Comparison of ENCODE assay signal across 18 cellular contexts in the genomic region with DNA sequence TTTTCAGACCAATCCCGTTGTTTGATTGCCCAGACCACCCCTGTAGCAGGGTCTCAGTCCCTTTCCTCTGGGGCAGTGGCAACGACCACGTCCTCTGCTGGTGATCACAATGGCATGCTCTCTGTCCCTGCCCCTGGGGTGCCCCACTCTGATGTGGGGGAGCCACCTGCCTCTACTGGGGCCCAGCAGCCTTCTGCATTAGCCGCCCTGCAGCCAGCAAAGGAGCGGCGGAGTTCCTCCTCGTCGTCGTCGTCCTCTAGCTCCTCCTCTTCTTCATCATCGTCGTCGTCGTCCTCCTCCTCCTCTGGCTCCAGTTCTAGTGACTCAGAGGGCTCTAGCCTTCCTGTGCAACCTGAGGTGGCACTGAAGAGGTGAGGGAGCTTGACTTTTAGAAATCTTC. TPM values are rescaled to one million over a fixed set of nuclear protein-coding genes. Genes with fewer than 3 reads are reported as not detected.
DNase-seq lines count a peak whose midpoint lies in the region; ATAC-seq, FAIRE-seq and TF ChIP-seq lines count a peak whose summit lies in the region.
"Had no signal": no experiment of that assay in that cellular context is flagged by ENCODE, and none has a peak within 500 bp of the region (broad histone marks: within the 10 kb centered on the region; RNA-seq: fewer than 3 reads in every experiment).

No MANE protein-coding gene starts in this region.

- H3K9me3 ChIP-seq in adipocyte (ENCODE audit: control insufficient read depth, low read length) (no peaks in the 10 kb centered on the region), kidney (ENCODE audit: control insufficient read depth in 1 of 2, low read length in 2 of 2) (no peaks in the 10 kb centered on the region), ovary (no peaks in the 10 kb centered on the region)

- H3K9ac ChIP-seq in adipocyte (ENCODE audit: low read length) = peak overlapping the region; percentile 16
- no peak overlapping the region for H3K9ac ChIP-seq in kidney (ENCODE audit: low read length in 2 of 2)

- FAIRE-seq in kidney (lab: Jason Lieb, UNC) = no peak

- H3K27me3 Mint-ChIP-seq in natural killer cell (ENCODE audit: low read depth in 2 of 2) = no peaks in the 10 kb centered on the region
- no peaks in the 10 kb centered on the region for H3K27me3 Mint-ChIP-seq in natural killer cell treated with Interleukin-12 subunit alpha and Interleukin-12 subunit beta and Interleukin-15 and Interleukin-18, amount 100 ng/mL, for 72 hours
- H3K27me3 Mint-ChIP-seq: activated CD4-positive, alpha-beta T cell treated with anti-CD3 and anti-CD28 coated beads, Interleukin-2, amount 10 ng/mL, durations not matched to agents 7 days and 5 days; stimulated activated naive CD8-positive, alpha-beta T cell treated with anti-CD3 and anti-CD28 coated beads, Interleukin-15, amount 100 ng/mL, for 72 hours had no signal

- ATAC-seq in natural killer cell = no peak
- no peak for ATAC-seq in natural killer cell treated with Interleukin-12 subunit alpha and Interleukin-12 subunit beta and Interleukin-15 and Interleukin-18, amount 100 ng/mL, for 72 hours
- ATAC-seq: stimulated activated naive CD8-positive, alpha-beta T cell treated with anti-CD3 and anti-CD28 coated beads, Interleukin-15, amount 100 ng/mL, for 72 hours had no signal

- no peak overlapping the region for H3K27ac ChIP-seq in kidney (ENCODE audit: low read depth in 2 of 2, low read length in 2 of 2)
- H3K27ac ChIP-seq in substantia nigra (ENCODE audit: low read depth, low read length, poor library complexity, severe bottlenecking) = no peak overlapping the region
- H3K27ac ChIP-seq in ovary = no peak overlapping the region

- no peaks in the 10 kb centered on the region for H3K27me3 ChIP-seq in adipocyte (replicated peaks; ENCODE audit: control insufficient read depth, insufficient read depth, low read length)
- no peaks in the 10 kb centered on the region for H3K27me3 ChIP-seq in ovary

- TF ChIP-seq CTCF in natural killer cell (IDR thresholded peaks at IDR 0.05) (no peak), kidney (IDR thresholded peaks at IDR 0.05; ENCODE audit: borderline replicate concordance, extremely low read depth, insufficient read depth) (no peak), ovary (IDR thresholded peaks at IDR 0.05) (no peak)

- peak overlapping the region; percentile 67 to 84 for H3K27ac Mint-ChIP-seq in natural killer cell
- peak overlapping the region in 1 of 2 donors; percentile 69 for H3K27ac Mint-ChIP-seq in natural killer cell treated with Interleukin-12 subunit alpha and Interleukin-12 subunit beta and Interleukin-15 and Interleukin-18, amount 100 ng/mL, for 72 hours
- H3K27ac Mint-ChIP-seq: activated CD4-positive, alpha-beta T cell treated with anti-CD3 and anti-CD28 coated beads, Interleukin-2, amount 10 ng/mL, durations not matched to agents 7 days and 5 days; activated T-helper 1 cell treated with anti-CD3 and anti-CD28 coated beads, Interleukin-12 subunit alpha, Interleukin-12 subunit beta, Interleukin-2, Interleukin-4 antibody, amounts not matched to agents 30 ng/mL and 10 ng/mL and 1 ng/mL, durations not matched to agents 14 hours and 24 hours and 36 hours had no signal

- H3K36me3 ChIP-seq in adipocyte (ENCODE audit: control insufficient read depth, insufficient read depth, low read length, severe bottlenecking) (peaks cover 95% of the 10 kb centered on the region), kidney (ENCODE audit: control insufficient read depth in 1 of 2, insufficient read depth in 2 of 2, low read length in 2 of 2) (peaks cover 65 to 85% of the 10 kb centered on the region in 2 donors), ovary (no peaks in the 10 kb centered on the region)

- H3K4me1 Mint-ChIP-seq in natural killer cell = peaks cover 29 to 43% of the 10 kb centered on the region in 2 donors
- peaks cover 34 to 56% of the 10 kb centered on the region in 2 donors for H3K4me1 Mint-ChIP-seq in natural killer cell treated with Interleukin-12 subunit alpha and Interleukin-12 subunit beta and Interleukin-15 and Interleukin-18, amount 100 ng/mL, for 72 hours (ENCODE audit: low read depth in 2 of 2)

- no peak for TF ChIP-seq EP300 in ovary (IDR thresholded peaks at IDR 0.05)

- 39 to 52% (median 44%) methylated on average over 14 of the region's 14 CpGs for WGBS in ovary, 3 donors

- no peak overlapping the region for H3K4me3 ChIP-seq in adipocyte (ENCODE audit: low read length)
- H3K4me3 ChIP-seq in kidney (ENCODE audit: low read length in 2 of 2) = no peak overlapping the region
- no peak overlapping the region for H3K4me3 ChIP-seq in ovary

- H3K36me3 Mint-ChIP-seq in natural killer cell = peaks cover 18% of the 10 kb centered on the region
- H3K36me3 Mint-ChIP-seq in natural killer cell treated with Interleukin-12 subunit alpha and Interleukin-12 subunit beta and Interleukin-15 and Interleukin-18, amount 100 ng/mL, for 72 hours = peaks cover 36% of the 10 kb centered on the region

- intact Hi-C loops in natural killer cell (cut with micrococcal nuclease) (no loop called here), kidney (cut with DNase I) (no loop called here), ovary (cut with DNase I) (no loop called here)

- H3K4me1 ChIP-seq in adipocyte (ENCODE audit: control insufficient read depth, insufficient read depth, low read length) = peaks cover 47% of the 10 kb centered on the region
- H3K4me1 ChIP-seq in kidney (ENCODE audit: control insufficient read depth in 1 of 2, insufficient read depth in 1 of 2, low read depth in 1 of 2, low read length in 2 of 2) = no peaks in the 10 kb centered on the region
- H3K4me1 ChIP-seq in ovary (ENCODE audit: insufficient read depth) = peaks cover 1% of the 10 kb centered on the region

- peak overlapping the region; percentile 42 for H3K4me3 Mint-ChIP-seq in natural killer cell
- H3K4me3 Mint-ChIP-seq in natural killer cell treated with Interleukin-12 subunit alpha and Interleukin-12 subunit beta and Interleukin-15 and Interleukin-18, amount 100 ng/mL, for 72 hours = no peak overlapping the region
- H3K4me3 Mint-ChIP-seq: activated CD4-positive, alpha-beta T cell treated with anti-CD3 and anti-CD28 coated beads, Interleukin-2, amount 10 ng/mL, durations not matched to agents 7 days and 5 days; activated T-helper 1 cell treated with anti-CD3 and anti-CD28 coated beads, Interleukin-12 subunit alpha, Interleukin-12 subunit beta, Interleukin-2, Interleukin-4 antibody, amounts not matched to agents 30 ng/mL and 10 ng/mL and 1 ng/mL, durations not matched to agents 14 hours and 24 hours and 36 hours; stimulated activated naive CD8-positive, alpha-beta T cell treated with anti-CD3 and anti-CD28 coated beads, Interleukin-15, amount 100 ng/mL, for 72 hours had no signal

- no peak for TF ChIP-seq POLR2A in ovary (IDR thresholded peaks at IDR 0.05)

- no peak for DNase-seq in natural killer cell
- DNase-seq in natural killer cell treated with Interleukin-12 subunit alpha and Interleukin-12 subunit beta and Interleukin-15 and Interleukin-18, amount 100 ng/mL, for 72 hours (ENCODE audit: low spot score) = no peak
- no peak for DNase-seq in adipocyte (ENCODE audit: low read depth)
- DNase-seq in kidney = peak; percentile 57
- DNase-seq in substantia nigra (lab: John Stamatoyannopoulos, UW) = no peak
- DNase-seq in NCI-H1436 (lab: John Stamatoyannopoulos, UW) = no peak
- no peak for DNase-seq in activated gamma-delta T cell treated with Interleukin-2 at 50 U/mL for 16 hours
- no peak for DNase-seq in ovary
- DNase-seq: activated CD4-positive, alpha-beta T cell treated with anti-CD3 and anti-CD28 coated beads, Interleukin-2, amount 10 ng/mL, durations not matched to agents 7 days and 5 days; anterior cingulate cortex; cortex of kidney; erythroblast; NCI-H1694 treated with DMSO at 0.1 percent for 48 hours; stimulated activated naive CD8-positive, alpha-beta T cell treated with anti-CD3 and anti-CD28 coated beads, Interleukin-15, amount 100 ng/mL, for 72 hours had no signal

- H3K9me3 Mint-ChIP-seq in natural killer cell = no peaks in the 10 kb centered on the region
- no peaks in the 10 kb centered on the region for H3K9me3 Mint-ChIP-seq in natural killer cell treated with Interleukin-12 subunit alpha and Interleukin-12 subunit beta and Interleukin-15 and Interleukin-18, amount 100 ng/mL, for 72 hours
- H3K9me3 Mint-ChIP-seq: activated CD4-positive, alpha-beta T cell treated with anti-CD3 and anti-CD28 coated beads, Interleukin-2, amount 10 ng/mL, durations not matched to agents 7 days and 5 days; activated T-helper 1 cell treated with anti-CD3 and anti-CD28 coated beads, Interleukin-12 subunit alpha, Interleukin-12 subunit beta, Interleukin-2, Interleukin-4 antibody, amounts not matched to agents 30 ng/mL and 10 ng/mL and 1 ng/mL, durations not matched to agents 14 hours and 24 hours and 36 hours; stimulated activated naive CD8-positive, alpha-beta T cell treated with anti-CD3 and anti-CD28 coated beads, Interleukin-15, amount 100 ng/mL, for 72 hours had no signal

RNA-seq across cellular contexts. Expression of a gene that starts 9.2 kb away (rescaled TPM):
- total RNA-seq in natural killer cell (100 to 1,000 TPM; 146 to 207 (median 161) TPM), kidney (226 TPM), ovary (100 to 1,000 TPM; 136 to 498 (median 172) TPM)
- 100 to 1,000 TPM; 196 to 201 TPM for total RNA-seq in natural killer cell treated with Interleukin-12 subunit alpha and Interleukin-12 subunit beta and Interleukin-15 and Interleukin-18, amount 100 ng/mL, for 72 hours
- polyA plus RNA-seq in kidney (ENCODE audit: insufficient read depth, low read depth, low replicate concordance) (836 TPM), ovary (100 to 1,000 TPM in 1 of 2 donors, 1 to 10 TPM in 1; 8.9 to 385 TPM)

RNA-seq across cellular contexts. Expression of a gene that starts 15.5 kb away (rescaled TPM):
- 1,000 to 10,000 TPM; 1,131 to 1,162 (median 1,149) TPM for total RNA-seq in natural killer cell
- total RNA-seq in natural killer cell treated with Interleukin-12 subunit alpha and Interleukin-12 subunit beta and Interleukin-15 and Interleukin-18, amount 100 ng/mL, for 72 hours = 1,000 to 10,000 TPM in 1 of 2 donors, 100 to 1,000 TPM in 1; 569 to 1,109 TPM
- total RNA-seq in kidney = 621 TPM
- polyA plus RNA-seq in kidney (ENCODE audit: insufficient read depth, low read depth, low replicate concordance) = 386 TPM
- total RNA-seq in ovary = 100 to 1,000 TPM; 300 to 736 (median 470) TPM
- 100 to 1,000 TPM; 524 to 602 TPM for polyA plus RNA-seq in ovary

RNA-seq across cellular contexts. Expression of a gene that starts 19.5 kb away (rescaled TPM):
- total RNA-seq in natural killer cell (under 1 TPM; 0.20 to 0.63 (median 0.54) TPM), kidney (not detected), ovary (10 to 100 TPM in 1 of 7 donors, 1 to 10 TPM in 1, under 1 TPM in 3, not detected in 2; 0.36 to 26.8 (median 0.82) TPM)
- total RNA-seq in natural killer cell treated with Interleukin-12 subunit alpha and Interleukin-12 subunit beta and Interleukin-15 and Interleukin-18, amount 100 ng/mL, for 72 hours = not detected
- polyA plus RNA-seq in kidney (ENCODE audit: insufficient read depth, low read depth, low replicate concordance) (not detected), ovary (not detected)
- total RNA-seq: activated CD4-positive, alpha-beta T cell treated with anti-CD3 and anti-CD28 coated beads, Interleukin-2, amount 10 ng/mL, durations not matched to agents 7 days and 5 days; NCI-H460; posterior vena cava had no signal

RNA-seq across cellular contexts. Expression of a gene that starts 30.4 kb away (rescaled TPM):
- total RNA-seq in natural killer cell (under 1 TPM in 1 of 3 donors, not detected in 2; 0.33 TPM), kidney (not detected), ovary (under 1 TPM in 1 of 7 donors, not detected in 6; 0.20 TPM)
- not detected for total RNA-seq in natural killer cell treated with Interleukin-12 subunit alpha and Interleukin-12 subunit beta and Interleukin-15 and Interleukin-18, amount 100 ng/mL, for 72 hours
- polyA plus RNA-seq in kidney (ENCODE audit: insufficient read depth, low read depth, low replicate concordance) (not detected), ovary (not detected)
- total RNA-seq: activated CD4-positive, alpha-beta T cell treated with anti-CD3 and anti-CD28 coated beads, Interleukin-2, amount 10 ng/mL, durations not matched to agents 7 days and 5 days; activated T-helper 1 cell treated with anti-CD3 and anti-CD28 coated beads, Interleukin-12 subunit alpha, Interleukin-12 subunit beta, Interleukin-2, Interleukin-4 antibody, amounts not matched to agents 30 ng/mL and 10 ng/mL and 1 ng/mL, durations not matched to agents 14 hours and 24 hours and 36 hours; NCI-H460; posterior vena cava; SK-MEL-5 had no signal

RNA-seq across cellular contexts. Expression of a gene that starts 47.9 kb away (rescaled TPM):
- total RNA-seq in natural killer cell (1 to 10 TPM in 2 of 3 donors, under 1 TPM in 1; 0.42 to 1.3 (median 1.2) TPM), kidney (2.1 TPM), ovary (1 to 10 TPM in 3 of 7 donors, under 1 TPM in 4; 0.46 to 1.3 (median 0.92) TPM)
- total RNA-seq in natural killer cell treated with Interleukin-12 subunit alpha and Interleukin-12 subunit beta and Interleukin-15 and Interleukin-18, amount 100 ng/mL, for 72 hours = 1 to 10 TPM; 1.1 to 1.4 TPM
- polyA plus RNA-seq in kidney (ENCODE audit: insufficient read depth, low read depth, low replicate concordance) (0.41 TPM), ovary (1 to 10 TPM in 1 of 2 donors, not detected in 1; 1.3 TPM)
